In the genomic region with DNA sequence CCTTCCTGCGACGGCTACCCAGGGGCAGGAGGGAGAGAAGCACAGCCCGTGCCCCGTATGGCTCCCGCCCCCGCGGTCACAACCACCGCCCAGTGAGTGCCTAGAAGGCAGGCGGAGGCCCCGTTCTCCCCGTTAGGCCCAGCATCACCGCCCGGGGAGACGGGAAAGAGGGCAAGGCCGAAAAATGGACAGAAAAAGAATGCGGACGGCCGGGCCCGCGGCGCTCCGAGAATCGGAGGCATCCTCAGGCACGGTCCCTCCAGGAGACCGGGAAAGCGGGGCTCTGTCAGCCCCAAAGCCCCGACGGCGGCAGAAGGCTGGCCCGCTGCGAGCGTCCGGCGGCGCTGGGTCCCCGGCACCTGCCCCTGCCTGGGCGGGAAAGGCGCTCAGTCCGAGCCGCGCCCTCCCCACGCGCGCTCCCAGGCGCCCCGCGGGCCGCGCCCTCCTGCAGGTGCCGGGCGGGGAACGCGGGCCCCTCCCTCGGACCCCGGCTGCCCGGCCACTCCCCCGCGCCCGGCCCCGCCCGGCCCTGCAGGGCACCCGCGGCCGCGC, we compare ENCODE assay signal across 8 cellular contexts. TPM values are rescaled to one million over a fixed set of nuclear protein-coding genes. Genes with fewer than 3 reads are reported as not detected.
DNase-seq lines count a peak whose midpoint lies in the region; ATAC-seq, FAIRE-seq and TF ChIP-seq lines count a peak whose summit lies in the region.

No MANE protein-coding gene starts in this region.

- H3K79me2 ChIP-seq in HepG2 (ENCODE audit: insufficient read depth, low read length) = peaks cover 19% of the 10 kb centered on the region

- TF ChIP-seq EP300 in HepG2 (IDR thresholded peaks at IDR 0.05; ENCODE audit: low read depth in 2 of 2, low read length in 2 of 2) (no peak), HepG2 (CRISPR knock-in tag; IDR thresholded peaks at IDR 0.05; ENCODE audit: borderline replicate concordance) (no peak)

- TF ChIP-seq POLR2A in HepG2 (IDR thresholded peaks at IDR 0.05; ENCODE audit: insufficient read depth in 1 of 2, low read depth in 2 of 2, low read length in 2 of 2) = no peak

- H3K36me3 ChIP-seq in SJSA1 (peaks cover 12% of the 10 kb centered on the region; the same call in 1 of the 2 replicates), bronchial epithelial cell (ENCODE audit: control insufficient read depth, insufficient read depth, low read length) (no peaks in the 10 kb centered on the region), HepG2 (replicated peaks in 1 of 2; ENCODE audit: control insufficient read depth in 1 of 2, insufficient read depth in 2 of 2, low read length in 2 of 2) (no peaks in the 10 kb centered on the region)

- H3K27me3 ChIP-seq in SJSA1 (replicated peaks) (no peaks in the 10 kb centered on the region), bronchial epithelial cell (ENCODE audit: control insufficient read depth, insufficient read depth, low read length) (no peaks in the 10 kb centered on the region), HepG2 (ENCODE audit: control insufficient read depth in 1 of 2, insufficient read depth in 2 of 2, low read length in 2 of 2) (no peaks in the 10 kb centered on the region; a peak in 1 of 5 replicates)

- H3K27ac ChIP-seq in SJSA1 = no peak overlapping the region
- H3K27ac ChIP-seq in HepG2 (ENCODE audit: extremely low read length, insufficient read depth, low read length) = peak overlapping the region; percentile 69

- H3K9me3 ChIP-seq in SJSA1 (replicated peaks) (no peaks in the 10 kb centered on the region), HepG2 (ENCODE audit: low read length) (no peaks in the 10 kb centered on the region)

- H3K4me1 ChIP-seq in SJSA1 (replicated peaks) (peaks cover 29% of the 10 kb centered on the region), HepG2 (ENCODE audit: insufficient read depth, low read length) (peaks cover 62% of the 10 kb centered on the region)

- DNase-seq in SJSA1 (ENCODE audit: low read depth in 1 of 2, low spot score in 2 of 2) (peak in 1 of 2 experiments; percentile 58), bronchial epithelial cell (ENCODE audit: low read depth) (no peak), HepG2 (ENCODE audit: low spot score) (no peak), cerebellar nuclear complex (lab: John Stamatoyannopoulos, UW) (no peak), NCI-H446 treated with DMSO at 0.1 percent for 48 hours (lab: John Stamatoyannopoulos, UW) (no peak)
- DNase-seq in stimulated activated CD4-positive, alpha-beta T cell treated with anti-CD3 and anti-CD28 coated beads, TNF-alpha, amount 100 ng/mL, for 24 hours (ENCODE audit: low read depth in 3 of 3) = peak; percentile 15 to 51 (median 15)

- WGBS in HepG2 (ENCODE audit: low lambda C conversion rate) = 2% methylated on average over 26 of the region's 65 CpGs

- H3K9ac ChIP-seq in HepG2 (ENCODE audit: insufficient read depth, low read depth, low read length) = peak overlapping the region; percentile 76

- intact Hi-C loops in HepG2 (cut with micrococcal nuclease; ENCODE audit: unreplicated experiment) = no loop called here

- peak overlapping the region; percentile 98 for H3K4me2 ChIP-seq in HepG2 (ENCODE audit: low read depth, low read length)

- in situ Hi-C loops in HepG2 (cut with HindIII; ENCODE audit: extremely low pct_ligation_motif_present, low pct_unique_long_range_greater_than_20kb) = no loop called here

- CTCF ChIA-PET in HepG2 (lab: Yijun Ruan, JAX; ENCODE audit: low intra/inter-chr PET ratio, low total read pairs) = interaction anchor here (0.7 kb wide), 1 partner anchor 11 kb away, joined by 3 read pairs; no protein-coding TSS in a partner anchor

- FAIRE-seq in bronchial epithelial cell (lab: Jason Lieb, UNC) (no peak), HepG2 (lab: Jason Lieb, UNC) (no peak)

- TF ChIP-seq CTCF in bronchial epithelial cell (IDR thresholded peaks at IDR 0.05; ENCODE audit: insufficient read depth, low read length, severe bottlenecking) (no peak), HepG2 (CRISPR knock-in tag; IDR thresholded peaks at IDR 0.05) (no peak)

- H3K4me3 ChIP-seq in SJSA1 (peak overlapping the region; percentile 87), bronchial epithelial cell (ENCODE audit: low read depth, low read length) (peak overlapping the region; percentile 52), HepG2 (replicated peaks in 1 of 3; ENCODE audit: insufficient read depth in 1 of 3, low read depth in 2 of 3, low read length in 3 of 3) (peak overlapping the region; percentile 80 to 86 (median 84))

- POLR2A ChIA-PET in HepG2 (lab: Yijun Ruan, JAX) = interaction anchor here (0.7 to 3.0 kb wide), 40 partner anchors 8 to 884 kb away, joined by 3 to 52 read pairs (median 7); partner anchors contain the start of genes ARHGDIA, ARL16, CCDC137 and CENPX

- TF ChIP-seq RAD21 in HepG2 (CRISPR knock-in tag; IDR thresholded peaks at IDR 0.05) = no peak; the same call in 1 of the 2 replicates

- ATAC-seq in GM18867 (IDR thresholded peaks at IDR 0.05; ENCODE audit: unreplicated experiment) = peak; percentile 5
- ATAC-seq in HG02884 (IDR thresholded peaks at IDR 0.05; ENCODE audit: unreplicated experiment) = peak; percentile 48
- ATAC-seq in HepG2 = peak; percentile 16

- H4K20me1 ChIP-seq in HepG2 (ENCODE audit: insufficient read depth, low read length) = no peaks in the 10 kb centered on the region

- no TSS peak for BruUV-seq in HepG2 (replicated peaks; lab: Mats Ljungman, UMichigan)

- H2AFZ ChIP-seq in HepG2 (ENCODE audit: low read length) = no peak overlapping the region

RNA-seq across cellular contexts. Expression of gene MCRIP1, which starts 0.4 kb away (rescaled TPM):
- total RNA-seq in SJSA1 (2014; rRNA removed; shearing (Covaris generic)) = 154 and 180 TPM in 2 replicates
- total RNA-seq in bronchial epithelial cell (25.8 and 32.6 TPM in 2 replicates), HepG2 (2016; rRNA removed; fragmentation: Illumina TruSeq; extraction: Trizol) (76.1 and 84.9 TPM in 2 replicates)
- 74.8 and 93.7 TPM in 2 replicates for total RNA-seq in HepG2 (2016; cell fraction: cytosol; rRNA removed; fragmentation: Illumina TruSeq; extraction: Trizol; ENCODE audit: low read depth)
- 73.6 and 90.1 TPM in 2 replicates for total RNA-seq in HepG2 (2016; cell fraction: insoluble cytoplasmic fraction; rRNA removed; fragmentation: Illumina TruSeq; extraction: Trizol)
- total RNA-seq in HepG2 (2016; cell fraction: membrane; rRNA removed; fragmentation: Illumina TruSeq; extraction: Trizol) = 97.9 and 116 TPM in 2 replicates
- 29.3 and 32.8 TPM in 2 replicates for total RNA-seq in HepG2 (2016; cell fraction: nucleus; rRNA removed; fragmentation: Illumina TruSeq; extraction: Trizol)
- 79.7 and 113 TPM in 2 replicates for polyA plus RNA-seq in HepG2 (2011; rRNA removed)
- 95.7 and 150 TPM in 2 replicates for polyA plus RNA-seq in HepG2 (2011; cell fraction: cytosol; rRNA removed)
- 122 and 140 TPM in 2 replicates for polyA plus RNA-seq in HepG2 (2011; cell fraction: nucleus; rRNA removed)
- 44.7 and 56.7 TPM in 2 replicates for polyA plus RNA-seq in HepG2 (2012)
- polyA plus RNA-seq in HepG2 (2016; cell fraction: cytosol; fragmentation: Illumina TruSeq; extraction: Trizol; ENCODE audit: low read depth) = 77.4 and 92.8 TPM in 2 replicates
- 75.3 and 82.0 TPM in 2 replicates for polyA plus RNA-seq in HepG2 (2016; cell fraction: insoluble cytoplasmic fraction; fragmentation: Illumina TruSeq; extraction: Trizol; ENCODE audit: low read depth)
- 86.8 and 108 TPM in 2 replicates for polyA plus RNA-seq in HepG2 (2016; cell fraction: membrane; fragmentation: Illumina TruSeq; extraction: Trizol; ENCODE audit: low read depth)
- polyA plus RNA-seq in HepG2 (2016; cell fraction: nucleus; fragmentation: Illumina TruSeq; extraction: Trizol; ENCODE audit: insufficient read depth, low read depth) = 63.7 and 68.1 TPM in 2 replicates
- polyA minus RNA-seq in HepG2 (2011; rRNA and poly(A)+ RNA removed; ENCODE audit: low replicate concordance) = 1.6 and 50.7 TPM in 2 replicates
- polyA minus RNA-seq in HepG2 (2011; cell fraction: cytosol; rRNA and poly(A)+ RNA removed) = 39.9 and 44.0 TPM in 2 replicates
- 12.4 and 13.7 TPM in 2 replicates for polyA minus RNA-seq in HepG2 (2011; cell fraction: nucleus; rRNA and poly(A)+ RNA removed)

RNA-seq across cellular contexts. Expression of gene PPP1R27, which starts 2.2 kb away (rescaled TPM):
- total RNA-seq in SJSA1 (2014; rRNA removed; shearing (Covaris generic)) = not detected in 2 replicates
- 0.13 TPM in 1 of 2 replicates, not detected in the other for total RNA-seq in bronchial epithelial cell
- 0.69 and 1.00 TPM in 2 replicates for total RNA-seq in HepG2 (2016; rRNA removed; fragmentation: Illumina TruSeq; extraction: Trizol)
- 0.71 and 2.3 TPM in 2 replicates for total RNA-seq in HepG2 (2016; cell fraction: cytosol; rRNA removed; fragmentation: Illumina TruSeq; extraction: Trizol; ENCODE audit: low read depth)
- 1.3 TPM in 1 of 2 replicates, not detected in the other for total RNA-seq in HepG2 (2016; cell fraction: insoluble cytoplasmic fraction; rRNA removed; fragmentation: Illumina TruSeq; extraction: Trizol)
- total RNA-seq in HepG2 (2016; cell fraction: membrane; rRNA removed; fragmentation: Illumina TruSeq; extraction: Trizol) = 1.00 and 1.2 TPM in 2 replicates
- 0.91 and 1.8 TPM in 2 replicates for total RNA-seq in HepG2 (2016; cell fraction: nucleus; rRNA removed; fragmentation: Illumina TruSeq; extraction: Trizol)
- polyA plus RNA-seq in HepG2 (2011; rRNA removed) = 0.17 and 0.33 TPM in 2 replicates
- 0.55 and 1.1 TPM in 2 replicates for polyA plus RNA-seq in HepG2 (2011; cell fraction: cytosol; rRNA removed)
- polyA plus RNA-seq in HepG2 (2011; cell fraction: nucleus; rRNA removed) = 1.6 and 2.8 TPM in 2 replicates
- 0.34 and 0.52 TPM in 2 replicates for polyA plus RNA-seq in HepG2 (2012)
- 0.57 and 1.0 TPM in 2 replicates for polyA plus RNA-seq in HepG2 (2016; cell fraction: cytosol; fragmentation: Illumina TruSeq; extraction: Trizol; ENCODE audit: low read depth)
- 1.7 TPM in 1 of 2 replicates, not detected in the other for polyA plus RNA-seq in HepG2 (2016; cell fraction: insoluble cytoplasmic fraction; fragmentation: Illumina TruSeq; extraction: Trizol; ENCODE audit: low read depth)
- polyA plus RNA-seq in HepG2 (2016; cell fraction: membrane; fragmentation: Illumina TruSeq; extraction: Trizol; ENCODE audit: low read depth) = 0.56 TPM in 1 of 2 replicates, not detected in the other
- polyA plus RNA-seq in HepG2 (2016; cell fraction: nucleus; fragmentation: Illumina TruSeq; extraction: Trizol; ENCODE audit: insufficient read depth, low read depth) = 2.1 TPM in 1 of 2 replicates, not detected in the other
- 0.09 and 0.88 TPM in 2 replicates for polyA minus RNA-seq in HepG2 (2011; rRNA and poly(A)+ RNA removed; ENCODE audit: low replicate concordance)
- not detected in 2 replicates for polyA minus RNA-seq in HepG2 (2011; cell fraction: cytosol; rRNA and poly(A)+ RNA removed)
- polyA minus RNA-seq in HepG2 (2011; cell fraction: nucleus; rRNA and poly(A)+ RNA removed) = 1.9 TPM in 1 of 2 replicates, not detected in the other

RNA-seq across cellular contexts. Expression of gene P4HB, which starts 27.7 kb away (rescaled TPM):
- total RNA-seq in SJSA1 (2014; rRNA removed; shearing (Covaris generic)) = 1,635 and 2,300 TPM in 2 replicates
- total RNA-seq in bronchial epithelial cell (673 and 821 TPM in 2 replicates), HepG2 (2016; rRNA removed; fragmentation: Illumina TruSeq; extraction: Trizol) (337 and 782 TPM in 2 replicates)
- 162 and 167 TPM in 2 replicates for total RNA-seq in HepG2 (2016; cell fraction: cytosol; rRNA removed; fragmentation: Illumina TruSeq; extraction: Trizol; ENCODE audit: low read depth)
- 282 and 813 TPM in 2 replicates for total RNA-seq in HepG2 (2016; cell fraction: insoluble cytoplasmic fraction; rRNA removed; fragmentation: Illumina TruSeq; extraction: Trizol)
- 299 and 300 TPM in 2 replicates for total RNA-seq in HepG2 (2016; cell fraction: membrane; rRNA removed; fragmentation: Illumina TruSeq; extraction: Trizol)
- total RNA-seq in HepG2 (2016; cell fraction: nucleus; rRNA removed; fragmentation: Illumina TruSeq; extraction: Trizol) = 801 and 884 TPM in 2 replicates
- polyA plus RNA-seq in HepG2 (2011; rRNA removed) = 181 and 185 TPM in 2 replicates
- polyA plus RNA-seq in HepG2 (2011; cell fraction: cytosol; rRNA removed) = 150 and 176 TPM in 2 replicates
- 517 and 557 TPM in 2 replicates for polyA plus RNA-seq in HepG2 (2011; cell fraction: nucleus; rRNA removed)
- 1,462 and 1,524 TPM in 2 replicates for polyA plus RNA-seq in HepG2 (2012)
- 236 TPM in 2 replicates for polyA plus RNA-seq in HepG2 (2016; cell fraction: cytosol; fragmentation: Illumina TruSeq; extraction: Trizol; ENCODE audit: low read depth)
- polyA plus RNA-seq in HepG2 (2016; cell fraction: insoluble cytoplasmic fraction; fragmentation: Illumina TruSeq; extraction: Trizol; ENCODE audit: low read depth) = 494 and 566 TPM in 2 replicates
- 378 and 399 TPM in 2 replicates for polyA plus RNA-seq in HepG2 (2016; cell fraction: membrane; fragmentation: Illumina TruSeq; extraction: Trizol; ENCODE audit: low read depth)
- 2,290 and 2,428 TPM in 2 replicates for polyA plus RNA-seq in HepG2 (2016; cell fraction: nucleus; fragmentation: Illumina TruSeq; extraction: Trizol; ENCODE audit: insufficient read depth, low read depth)
- polyA minus RNA-seq in HepG2 (2011; rRNA and poly(A)+ RNA removed; ENCODE audit: low replicate concordance) = 90.8 and 213 TPM in 2 replicates
- polyA minus RNA-seq in HepG2 (2011; cell fraction: cytosol; rRNA and poly(A)+ RNA removed) = 303 and 378 TPM in 2 replicates
- 250 and 278 TPM in 2 replicates for polyA minus RNA-seq in HepG2 (2011; cell fraction: nucleus; rRNA and poly(A)+ RNA removed)

RNA-seq across cellular contexts. Expression of gene GCGR, which starts 28.7 kb away (rescaled TPM):
- total RNA-seq in SJSA1 (2014; rRNA removed; shearing (Covaris generic)) = not detected in 2 replicates
- total RNA-seq in bronchial epithelial cell (not detected in 2 replicates), HepG2 (2016; rRNA removed; fragmentation: Illumina TruSeq; extraction: Trizol) (0.13 TPM in 1 of 2 replicates, not detected in the other)
- not detected in 2 replicates for total RNA-seq in HepG2 (2016; cell fraction: cytosol; rRNA removed; fragmentation: Illumina TruSeq; extraction: Trizol; ENCODE audit: low read depth)
- 0.15 TPM in 1 of 2 replicates, not detected in the other for total RNA-seq in HepG2 (2016; cell fraction: insoluble cytoplasmic fraction; rRNA removed; fragmentation: Illumina TruSeq; extraction: Trizol)
- not detected in 2 replicates for total RNA-seq in HepG2 (2016; cell fraction: membrane; rRNA removed; fragmentation: Illumina TruSeq; extraction: Trizol)
- 0.31 TPM in 1 of 2 replicates, not detected in the other for total RNA-seq in HepG2 (2016; cell fraction: nucleus; rRNA removed; fragmentation: Illumina TruSeq; extraction: Trizol)
- polyA plus RNA-seq in HepG2 (2011; rRNA removed) = 0.04 and 0.27 TPM in 2 replicates
- polyA plus RNA-seq in HepG2 (2011; cell fraction: cytosol; rRNA removed) = 0.10 and 0.12 TPM in 2 replicates
- 4.7 and 5.5 TPM in 2 replicates for polyA plus RNA-seq in HepG2 (2011; cell fraction: nucleus; rRNA removed)
- polyA plus RNA-seq in HepG2 (2012) = 0.07 and 0.27 TPM in 2 replicates
- polyA plus RNA-seq in HepG2 (2016; cell fraction: cytosol; fragmentation: Illumina TruSeq; extraction: Trizol; ENCODE audit: low read depth) = not detected in 2 replicates
- polyA plus RNA-seq in HepG2 (2016; cell fraction: insoluble cytoplasmic fraction; fragmentation: Illumina TruSeq; extraction: Trizol; ENCODE audit: low read depth) = not detected in 2 replicates
- not detected in 2 replicates for polyA plus RNA-seq in HepG2 (2016; cell fraction: membrane; fragmentation: Illumina TruSeq; extraction: Trizol; ENCODE audit: low read depth)
- polyA plus RNA-seq in HepG2 (2016; cell fraction: nucleus; fragmentation: Illumina TruSeq; extraction: Trizol; ENCODE audit: insufficient read depth, low read depth) = 0.31 and 0.60 TPM in 2 replicates
- polyA minus RNA-seq in HepG2 (2011; rRNA and poly(A)+ RNA removed; ENCODE audit: low replicate concordance) = 0.14 and 0.26 TPM in 2 replicates
- not detected in 2 replicates for polyA minus RNA-seq in HepG2 (2011; cell fraction: cytosol; rRNA and poly(A)+ RNA removed)
- polyA minus RNA-seq in HepG2 (2011; cell fraction: nucleus; rRNA and poly(A)+ RNA removed) = 0.52 and 0.87 TPM in 2 replicates

RNA-seq across cellular contexts. Expression of gene ARHGDIA, which starts 38.5 kb away (rescaled TPM):
- 276 and 304 TPM in 2 replicates for total RNA-seq in SJSA1 (2014; rRNA removed; shearing (Covaris generic))
- total RNA-seq in bronchial epithelial cell (57.4 and 67.0 TPM in 2 replicates), HepG2 (2016; rRNA removed; fragmentation: Illumina TruSeq; extraction: Trizol) (64.0 and 120 TPM in 2 replicates)
- 25.7 and 26.7 TPM in 2 replicates for total RNA-seq in HepG2 (2016; cell fraction: cytosol; rRNA removed; fragmentation: Illumina TruSeq; extraction: Trizol; ENCODE audit: low read depth)
- 73.7 and 111 TPM in 2 replicates for total RNA-seq in HepG2 (2016; cell fraction: insoluble cytoplasmic fraction; rRNA removed; fragmentation: Illumina TruSeq; extraction: Trizol)
- 68.1 and 73.5 TPM in 2 replicates for total RNA-seq in HepG2 (2016; cell fraction: membrane; rRNA removed; fragmentation: Illumina TruSeq; extraction: Trizol)
- total RNA-seq in HepG2 (2016; cell fraction: nucleus; rRNA removed; fragmentation: Illumina TruSeq; extraction: Trizol) = 66.3 and 84.1 TPM in 2 replicates
- 40.0 and 52.1 TPM in 2 replicates for polyA plus RNA-seq in HepG2 (2011; rRNA removed)
- 61.3 and 96.2 TPM in 2 replicates for polyA plus RNA-seq in HepG2 (2011; cell fraction: cytosol; rRNA removed)
- 174 and 191 TPM in 2 replicates for polyA plus RNA-seq in HepG2 (2011; cell fraction: nucleus; rRNA removed)
- 159 and 169 TPM in 2 replicates for polyA plus RNA-seq in HepG2 (2012)
- 89.7 and 102 TPM in 2 replicates for polyA plus RNA-seq in HepG2 (2016; cell fraction: cytosol; fragmentation: Illumina TruSeq; extraction: Trizol; ENCODE audit: low read depth)
- 221 and 287 TPM in 2 replicates for polyA plus RNA-seq in HepG2 (2016; cell fraction: insoluble cytoplasmic fraction; fragmentation: Illumina TruSeq; extraction: Trizol; ENCODE audit: low read depth)
- 171 and 188 TPM in 2 replicates for polyA plus RNA-seq in HepG2 (2016; cell fraction: membrane; fragmentation: Illumina TruSeq; extraction: Trizol; ENCODE audit: low read depth)
- polyA plus RNA-seq in HepG2 (2016; cell fraction: nucleus; fragmentation: Illumina TruSeq; extraction: Trizol; ENCODE audit: insufficient read depth, low read depth) = 248 and 249 TPM in 2 replicates
- 35.7 and 46.7 TPM in 2 replicates for polyA minus RNA-seq in HepG2 (2011; rRNA and poly(A)+ RNA removed; ENCODE audit: low replicate concordance)
- polyA minus RNA-seq in HepG2 (2011; cell fraction: cytosol; rRNA and poly(A)+ RNA removed) = 54.0 and 54.8 TPM in 2 replicates
- 52.7 and 57.6 TPM in 2 replicates for polyA minus RNA-seq in HepG2 (2011; cell fraction: nucleus; rRNA and poly(A)+ RNA removed)

Comparison
In these comparisons a context has a peak if more than half of its experiments do, and no peak if none do; other contexts are left out.
1. DNase-seq: peak in stimulated activated CD4-positive, alpha-beta T cell treated with anti-CD3 and anti-CD28 coated beads, TNF-alpha, amount 100 ng/mL, for 24 hours (3 of 3); none in bronchial epithelial cell (single experiment), HepG2 (single experiment), cerebellar nuclear complex (0 of 2) and NCI-H446 treated with DMSO at 0.1 percent for 48 hours (single experiment).
2. Peak in every context shown above with its lines, with median percentiles within 50 percentile points of each other: ATAC-seq and H3K4me3 ChIP-seq.